ENCODE assay signal across 23 cellular contexts in the genomic region with DNA sequence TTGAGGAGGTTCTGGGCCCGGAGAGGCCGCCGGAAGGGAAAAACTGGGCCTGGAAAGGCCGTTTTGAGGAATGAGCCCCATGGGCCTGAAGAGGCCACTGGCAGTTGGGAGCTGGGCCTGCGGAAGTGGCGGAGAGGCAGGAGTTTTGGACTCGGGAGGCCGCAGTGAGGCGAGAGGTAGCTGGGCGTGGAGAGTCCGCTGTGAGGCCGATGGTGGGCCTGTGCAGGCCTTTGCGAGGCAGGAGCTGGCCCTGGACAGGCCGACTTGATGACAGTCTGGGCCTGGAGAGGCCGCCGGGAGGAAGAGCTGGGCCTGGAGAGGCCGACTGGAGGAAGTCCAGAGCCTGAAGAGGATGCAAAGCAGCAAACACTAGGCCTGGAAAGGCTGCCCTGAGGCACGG.
"Had no signal": no experiment of that assay in that cellular context is flagged by ENCODE, and none has a peak within 500 bp of the region (broad histone marks: within the 10 kb centered on the region; RNA-seq: fewer than 3 reads in every experiment).

No MANE protein-coding gene starts in this region.

- DNase-seq: stimulated activated CD4-positive, alpha-beta T cell treated with anti-CD3 and anti-CD28 coated beads, Interleukin-2, amount 100 ng/mL, for 48 hours; stimulated activated CD4-positive, alpha-beta T cell treated with anti-CD3 and anti-CD28 coated beads, Interleukin-4, amount 100 ng/mL, for 1 hour; stimulated activated CD4-positive, alpha-beta T cell treated with anti-CD3 and anti-CD28 coated beads, Interleukin-4, amount 100 ng/mL, for 24 hours; stimulated activated CD4-positive, alpha-beta T cell treated with anti-CD3 and anti-CD28 coated beads, Interleukin-4, amount 100 ng/mL, for 4 hours; stimulated activated CD8-positive, alpha-beta memory T cell treated with anti-CD3 and anti-CD28 coated beads, Interleukin-4, amount 100 ng/mL, for 48 hours; stimulated activated naive B cell treated with anti-CD40 and anti-IgM and Interleukin-4, amounts not matched to agents 10 μg/mL and 1 μg/mL and 100 μg/mL, for 72 hours; stimulated activated naive CD4-positive, alpha-beta T cell; stimulated activated naive CD4-positive, alpha-beta T cell treated with Interleukin-2 at 50 U/mL for 16 hours; stimulated activated naive CD8-positive, alpha-beta T cell treated with anti-CD3 and anti-CD28 coated beads, Interleukin-15, amount 100 ng/mL, for 72 hours; stimulated activated naive CD8-positive, alpha-beta T cell treated with anti-CD3 and anti-CD28 coated beads, Interleukin-15, Interleukin-2, amounts not matched to agents 100 U/mL and 50 U/mL, for 24 hours; stomach; substantia nigra; testis; thyroid gland; tibial artery; transverse colon; trophoblast cell; upper lobe of right lung; uterus had no signal

- H3K36me3 ChIP-seq: stomach, suprapubic skin, thoracic aorta, thyroid gland, tibial artery, transverse colon, upper lobe of left lung, upper lobe of right lung, uterus, vagina had no signal

- H3K4me1 ChIP-seq: stomach, suprapubic skin, testis, thyroid gland, tibial artery, transverse colon, upper lobe of left lung, upper lobe of right lung, uterus, vagina had no signal

- H3K4me3 ChIP-seq: stomach, suprapubic skin, testis, thoracic aorta, thyroid gland, tibial artery, transverse colon, upper lobe of left lung, upper lobe of right lung, uterus, vagina had no signal

- H3K27me3 ChIP-seq: stomach, suprapubic skin, testis, thyroid gland, tibial artery, transverse colon, upper lobe of left lung, upper lobe of right lung, uterus, vagina had no signal

- H3K27ac ChIP-seq: stomach, suprapubic skin, testis, thoracic aorta, thyroid gland, tibial artery, transverse colon, upper lobe of left lung, upper lobe of right lung, uterus, vagina had no signal

- H3K9me3 ChIP-seq: testis, thyroid gland had no signal
